9 cellular contexts compared by ENCODE assay signal in the genomic region with DNA sequence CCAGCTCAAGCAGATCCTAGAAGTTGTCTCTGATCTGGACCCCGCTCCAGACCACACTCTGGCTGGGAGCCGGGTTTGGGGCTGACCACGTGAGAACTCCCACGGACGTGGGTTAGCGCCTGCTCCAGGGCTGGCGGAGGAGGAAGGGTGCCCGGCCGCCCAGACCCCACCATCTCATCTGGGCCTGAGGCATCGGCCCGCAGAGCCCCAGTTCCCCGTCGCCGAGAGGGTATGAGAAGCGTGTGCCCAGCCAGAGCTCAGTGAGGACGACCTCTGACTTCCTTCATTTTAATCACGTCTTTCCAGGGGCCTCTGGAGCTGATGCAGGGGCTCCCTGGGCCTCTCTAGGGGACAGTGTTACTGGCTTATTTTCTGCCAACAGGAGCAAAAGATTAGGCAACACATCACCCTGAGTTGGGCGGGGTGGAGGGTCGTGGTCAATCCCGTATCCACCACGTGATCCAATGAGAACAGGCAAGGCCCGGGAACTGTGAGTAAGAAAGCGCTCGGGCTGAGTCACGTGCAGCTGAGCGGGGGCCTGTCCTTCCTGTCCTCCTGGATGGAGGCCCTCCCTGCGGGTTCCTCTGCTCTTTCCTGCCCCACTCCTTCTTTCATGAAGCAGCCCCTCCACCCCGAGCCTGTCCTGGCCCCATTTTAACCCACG.
DNase-seq lines count a peak whose midpoint lies in the region; ATAC-seq, FAIRE-seq and TF ChIP-seq lines count a peak whose summit lies in the region.
"Had no signal": no experiment of that assay in that cellular context is flagged by ENCODE, and none has a peak within 500 bp of the region (broad histone marks: within the 10 kb centered on the region; RNA-seq: fewer than 3 reads in every experiment).

No MANE protein-coding gene starts in this region.

- H3K36me3 ChIP-seq in MM.1S (replicated peaks; ENCODE audit: insufficient read depth, low read length) (no peaks in the 10 kb centered on the region), tibial artery (no peaks in the 10 kb centered on the region)

- H3K27me3 Mint-ChIP-seq in CD14-positive monocyte (ENCODE audit: low read depth in 3 of 3) = peaks cover 0 to 3% (median 0%) of the 10 kb centered on the region in 3 donors
- no peaks in the 10 kb centered on the region for H3K27me3 Mint-ChIP-seq in activated T-cell treated with anti-CD3 and anti-CD28 coated beads, Interleukin-2, amount 50 U/mL, for 72 hours (ENCODE audit: low read depth)

- no peaks in the 10 kb centered on the region for H3K27me3 ChIP-seq in MM.1S (replicated peaks; ENCODE audit: insufficient read depth, low read length)
- H3K27me3 ChIP-seq in tibial artery = peaks cover 0 to 19% of the 10 kb centered on the region in 2 donors

- no peak overlapping the region for H3K4me2 ChIP-seq in MM.1S (ENCODE audit: low read depth, low read length)

- peaks cover 0 to 11% (median 2%) of the 10 kb centered on the region in 7 donors for H3K9me3 Mint-ChIP-seq in CD14-positive monocyte
- H3K9me3 Mint-ChIP-seq in activated T-cell treated with anti-CD3 and anti-CD28 coated beads, Interleukin-2, amount 50 U/mL, for 72 hours = no peaks in the 10 kb centered on the region

- peak; percentile 73 for FAIRE-seq in HTR-8/SVneo (lab: Jason Lieb, UNC)

- peaks cover 32% of the 10 kb centered on the region for H3K4me1 Mint-ChIP-seq in CD14-positive monocyte
- H3K4me1 Mint-ChIP-seq in activated T-cell treated with anti-CD3 and anti-CD28 coated beads, Interleukin-2, amount 50 U/mL, for 72 hours (ENCODE audit: low read depth) = peaks cover 10% of the 10 kb centered on the region

- H3K79me2 ChIP-seq in MM.1S (ENCODE audit: low read length) = no peaks in the 10 kb centered on the region

- peak overlapping the region; percentile 57 for H3K4me3 Mint-ChIP-seq in CD14-positive monocyte
- H3K4me3 Mint-ChIP-seq in activated T-cell treated with anti-CD3 and anti-CD28 coated beads, Interleukin-2, amount 50 U/mL, for 72 hours = peak overlapping the region in 1 of 2 donors; percentile 27

- no peaks in the 10 kb centered on the region for H3K9me3 ChIP-seq in MM.1S (replicated peaks; ENCODE audit: insufficient read depth, low read length)
- H3K9me3 ChIP-seq in tibial artery = no peaks in the 10 kb centered on the region

- no peak for TF ChIP-seq CTCF in CD14-positive monocyte (IDR thresholded peaks at IDR 0.05)
- TF ChIP-seq CTCF in MM.1S (IDR thresholded peaks at IDR 0.05; ENCODE audit: low read length) = no peak
- no peak for TF ChIP-seq CTCF in tibial artery (IDR thresholded peaks at IDR 0.05)

- no peak overlapping the region for H2AFZ ChIP-seq in MM.1S (ENCODE audit: low read length)

- no peak overlapping the region for H3K9ac ChIP-seq in MM.1S (ENCODE audit: low read length)

- H3F3A ChIP-seq in MM.1S (ENCODE audit: insufficient read depth, low read length) = no peaks in the 10 kb centered on the region

- H4K20me1 ChIP-seq in MM.1S (ENCODE audit: insufficient read depth, low read length) = no peaks in the 10 kb centered on the region

- peak overlapping the region; percentile 87 to 96 (median 95) for H3K27ac Mint-ChIP-seq in CD14-positive monocyte
- H3K27ac Mint-ChIP-seq in activated T-cell treated with anti-CD3 and anti-CD28 coated beads, Interleukin-2, amount 50 U/mL, for 72 hours = no peak overlapping the region

- DNase-seq in CD14-positive monocyte (ENCODE audit: low spot score) (peak; percentile 98), HTR-8/SVneo (ENCODE audit: insufficient read length, low spot score) (peak; percentile 75), kidney tubule cell (ENCODE audit: low spot score) (peak; percentile 83), NCI-H510A (lab: John Stamatoyannopoulos, UW) (no peak), MM.1S (no peak), tibial artery (no peak)
- peak; percentile 23 to 40 for DNase-seq in activated T-cell treated with anti-CD3 and anti-CD28 coated beads, Interleukin-2, amount 50 U/mL, for 72 hours
- no peak for DNase-seq in activated CD4-positive, CD25-positive, alpha-beta regulatory T cell (lab: John Stamatoyannopoulos, UW)

- H3K36me3 Mint-ChIP-seq in CD14-positive monocyte = no peaks in the 10 kb centered on the region
- H3K36me3 Mint-ChIP-seq in activated T-cell treated with anti-CD3 and anti-CD28 coated beads, Interleukin-2, amount 50 U/mL, for 72 hours (ENCODE audit: insufficient read depth in 2 of 2) = no peaks in the 10 kb centered on the region

- intact Hi-C loops in CD14-positive monocyte (cut with micrococcal nuclease) = no loop called here
- intact Hi-C loops in tibial artery (cut with DNase I; ENCODE audit: low total_unique reads) = no loop called here

- H3K9me2 ChIP-seq in MM.1S (replicated peaks; ENCODE audit: insufficient read depth, low read length) = no peaks in the 10 kb centered on the region

- H3K27ac ChIP-seq in MM.1S (ENCODE audit: low read length) = no peak overlapping the region
- no peak overlapping the region for H3K27ac ChIP-seq in tibial artery

- ATAC-seq in activated T-cell treated with anti-CD3 and anti-CD28 coated beads, Interleukin-2, amount 50 U/mL, for 72 hours (replicated peaks in 1 of 2) = peak; percentile 77
- ATAC-seq: sciatic nerve had no signal

- H3K4me1 ChIP-seq in MM.1S (ENCODE audit: low read length) (no peaks in the 10 kb centered on the region), tibial artery (peaks cover 0 to 25% (median 14%) of the 10 kb centered on the region in 4 donors)

- H3K4me3 ChIP-seq in MM.1S (ENCODE audit: low read length) (no peak overlapping the region), tibial artery (no peak overlapping the region)

Comparison
In these comparisons a context has a peak if more than half of its experiments do, and no peak if none do; other contexts are left out.
1. DNase-seq: peak in CD14-positive monocyte (single experiment), HTR-8/SVneo (single experiment), activated T-cell treated with anti-CD3 and anti-CD28 coated beads, Interleukin-2, amount 50 U/mL, for 72 hours (2 of 2) and kidney tubule cell (single experiment); none in NCI-H510A (single experiment), activated CD4-positive, CD25-positive, alpha-beta regulatory T cell (0 of 4), MM.1S (single experiment) and tibial artery (0 of 2).